ENCODE assay signal across 18 cellular contexts in the genomic region with DNA sequence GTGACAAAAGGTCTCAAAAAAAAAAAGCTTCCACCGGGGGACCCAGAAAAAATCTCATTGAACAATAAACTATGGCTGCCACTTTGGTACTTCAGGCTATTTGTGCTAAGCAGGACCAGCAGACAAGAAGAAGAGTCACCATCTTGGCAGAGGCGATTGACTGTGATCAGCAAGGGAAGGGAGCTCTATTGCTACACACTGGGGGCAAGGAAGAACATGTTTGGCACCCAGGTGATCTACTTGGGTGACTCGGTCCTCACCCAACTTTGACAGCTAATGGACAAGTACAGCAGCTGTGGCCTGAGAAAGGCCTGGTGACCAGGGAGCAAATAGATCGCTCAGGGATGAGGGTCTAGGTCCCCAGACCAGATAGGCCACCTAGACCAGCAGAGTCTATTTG.
A peak's percentile ranks its signal among the peaks of the same experiment; 100 is the strongest.
DNase-seq lines count a peak whose midpoint lies in the region; ATAC-seq and TF ChIP-seq lines count a peak whose summit lies in the region.
"Had no signal": no experiment of that assay in that cellular context is flagged by ENCODE, and none has a peak within 500 bp of the region (broad histone marks: within the 10 kb centered on the region; RNA-seq: fewer than 3 reads in every experiment).

No MANE protein-coding gene starts in this region.

- peaks cover 9% of the 10 kb centered on the region for H3K4me1 Mint-ChIP-seq in nephron progenitor cell
- H3K4me1 Mint-ChIP-seq: CD4-positive, alpha-beta memory T cell; CD8-positive, alpha-beta memory T cell had no signal

- no peak overlapping the region for H3K4me3 Mint-ChIP-seq in nephron progenitor cell
- H3K4me3 Mint-ChIP-seq: CD4-positive, alpha-beta memory T cell; CD4-positive, CD25-positive, alpha-beta regulatory T cell; CD8-positive, alpha-beta memory T cell had no signal

- H3K27ac Mint-ChIP-seq in nephron progenitor cell = peak overlapping the region; percentile 67
- H3K27ac Mint-ChIP-seq: CD4-positive, alpha-beta memory T cell; CD4-positive, CD25-positive, alpha-beta regulatory T cell; CD8-positive, alpha-beta memory T cell had no signal

- H3K9me3 Mint-ChIP-seq in nephron progenitor cell = peaks cover 4% of the 10 kb centered on the region
- H3K9me3 Mint-ChIP-seq: CD4-positive, alpha-beta memory T cell; CD8-positive, alpha-beta memory T cell had no signal

- no peak for ATAC-seq in GM21529 (IDR thresholded peaks at IDR 0.05; ENCODE audit: unreplicated experiment)

- TF ChIP-seq CTCF in epithelial cell of esophagus (IDR thresholded peaks at IDR 0.05; ENCODE audit: insufficient read depth, low read depth, low read length, missing control alignments) (no peak), nephron progenitor cell (IDR thresholded peaks at IDR 0.05) (no peak)

- DNase-seq in epithelial cell of esophagus (ENCODE audit: low read depth) (peak; percentile 68), nephron progenitor cell (no peak), NCI-H2171 (lab: John Stamatoyannopoulos, UW) (no peak)
- no peak for DNase-seq in activated CD4-positive, CD25-positive, alpha-beta regulatory T cell treated with anti-CD3 and anti-CD28 coated beads, Interleukin-2, amount 50 U/mL, for 72 hours
- DNase-seq: 8988T; ACHN; BE2C; C1 segment of cervical spinal cord; CD4-positive, alpha-beta memory T cell; CD4-positive, CD25-positive, alpha-beta regulatory T cell; CD8-positive, alpha-beta memory T cell; COR-L47; DMS 273 treated with DMSO at 0.1 percent for 48 hours; DMS79 treated with DMSO at 0.1 percent for 48 hours; GF-D8 had no signal

- H3K36me3 Mint-ChIP-seq in nephron progenitor cell (ENCODE audit: low read depth) = no peaks in the 10 kb centered on the region
- H3K36me3 Mint-ChIP-seq: CD14-positive monocyte; CD4-positive, alpha-beta memory T cell; CD4-positive, CD25-positive, alpha-beta regulatory T cell; CD8-positive, alpha-beta memory T cell had no signal

- H3K27me3 Mint-ChIP-seq in nephron progenitor cell (ENCODE audit: low read depth, poor library complexity) = peaks cover 5% of the 10 kb centered on the region
- H3K27me3 Mint-ChIP-seq: CD4-positive, alpha-beta memory T cell; CD4-positive, CD25-positive, alpha-beta regulatory T cell had no signal

- H3K4me3 ChIP-seq in epithelial cell of esophagus (ENCODE audit: low read length) = no peak overlapping the region
- H3K4me3 ChIP-seq: BLaER1 had no signal
